ENCODE assay signal across 19 cellular contexts in the genomic region with DNA sequence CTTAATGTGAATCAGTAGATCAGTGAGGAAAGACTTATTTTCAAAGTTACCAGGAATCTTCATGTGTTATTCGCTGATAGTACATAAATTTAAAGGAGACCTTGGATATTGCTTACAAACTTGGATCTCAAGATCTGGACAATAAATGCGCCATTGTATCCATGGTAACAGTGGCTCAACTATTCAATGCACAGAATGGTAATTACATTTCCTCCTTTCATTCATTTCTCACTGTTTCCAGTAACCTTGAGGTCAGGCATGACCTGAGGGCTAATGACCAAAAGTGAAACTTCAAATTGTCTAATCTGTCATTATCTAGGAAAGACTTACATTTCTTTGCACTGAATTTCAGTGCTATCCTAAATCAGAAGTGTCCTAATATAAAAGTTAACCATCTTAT. TPM values are rescaled to one million over a fixed set of nuclear protein-coding genes. Genes with fewer than 3 reads are reported as not detected.
"Had no signal": no experiment of that assay in that cellular context is flagged by ENCODE, and none has a peak within 500 bp of the region (broad histone marks: within the 10 kb centered on the region; RNA-seq: fewer than 3 reads in every experiment).

No MANE protein-coding gene starts in this region.

- H3K9me3 Mint-ChIP-seq: activated CD4-positive, alpha-beta memory T cell treated with anti-CD3 and anti-CD28 coated beads, Interleukin-2, amount 10 ng/mL, durations not matched to agents 7 days and 5 days; activated naive CD4-positive, alpha-beta T cell treated with anti-CD3 and anti-CD28 coated beads, Interleukin-2, amount 10 ng/mL, durations not matched to agents 7 days and 5 days; activated T-cell treated with anti-CD3 and anti-CD28 coated beads, Interleukin-2, amount 50 U/mL, for 24 hours; central memory CD8-positive, alpha-beta T cell; mesothelial cell of epicardium; natural killer cell treated with Interleukin-12 subunit alpha and Interleukin-12 subunit beta and Interleukin-15 and Interleukin-18, amount 100 ng/mL, for 72 hours; type B pancreatic cell; WTC11 had no signal

- H3K4me1 Mint-ChIP-seq: activated CD4-positive, alpha-beta memory T cell treated with anti-CD3 and anti-CD28 coated beads, Interleukin-2, amount 10 ng/mL, durations not matched to agents 7 days and 5 days; activated naive CD4-positive, alpha-beta T cell treated with anti-CD3 and anti-CD28 coated beads, Interleukin-2, amount 10 ng/mL, durations not matched to agents 7 days and 5 days; central memory CD8-positive, alpha-beta T cell; WTC11 had no signal

- H3K4me3 Mint-ChIP-seq: activated CD4-positive, alpha-beta memory T cell treated with anti-CD3 and anti-CD28 coated beads, Interleukin-2, amount 10 ng/mL, durations not matched to agents 7 days and 5 days; activated naive CD4-positive, alpha-beta T cell treated with anti-CD3 and anti-CD28 coated beads, Interleukin-2, amount 10 ng/mL, durations not matched to agents 7 days and 5 days; activated T-cell treated with anti-CD3 and anti-CD28 coated beads, Interleukin-2, amount 50 U/mL, for 24 hours; central memory CD8-positive, alpha-beta T cell; mesothelial cell of epicardium; natural killer cell treated with Interleukin-12 subunit alpha and Interleukin-12 subunit beta and Interleukin-15 and Interleukin-18, amount 100 ng/mL, for 72 hours; type B pancreatic cell; WTC11 had no signal

- ATAC-seq: gastrocnemius medialis, left lobe of liver, WTC11 had no signal

- DNase-seq: activated CD4-positive, alpha-beta memory T cell treated with anti-CD3 and anti-CD28 coated beads, Interleukin-2, amount 10 ng/mL, durations not matched to agents 7 days and 5 days; activated CD4-positive, alpha-beta T cell treated with anti-CD3 and anti-CD28 coated beads for 4 hours; activated naive CD4-positive, alpha-beta T cell treated with anti-CD3 and anti-CD28 coated beads, Interleukin-2, amount 10 ng/mL, durations not matched to agents 7 days and 5 days; activated T-cell treated with anti-CD3 and anti-CD28 coated beads, Interleukin-2, amount 50 U/mL, for 24 hours; aorta; brain microvascular endothelial cell; colonic mucosa; gastrocnemius medialis; head of caudate nucleus; posterior cingulate gyrus; spleen; stomach; testis had no signal

- H3K27ac Mint-ChIP-seq: activated CD4-positive, alpha-beta memory T cell treated with anti-CD3 and anti-CD28 coated beads, Interleukin-2, amount 10 ng/mL, durations not matched to agents 7 days and 5 days; activated naive CD4-positive, alpha-beta T cell treated with anti-CD3 and anti-CD28 coated beads, Interleukin-2, amount 10 ng/mL, durations not matched to agents 7 days and 5 days; activated T-cell treated with anti-CD3 and anti-CD28 coated beads, Interleukin-2, amount 50 U/mL, for 24 hours; mesothelial cell of epicardium; natural killer cell treated with Interleukin-12 subunit alpha and Interleukin-12 subunit beta and Interleukin-15 and Interleukin-18, amount 100 ng/mL, for 72 hours; type B pancreatic cell; WTC11 had no signal

- H3K36me3 Mint-ChIP-seq: activated naive CD4-positive, alpha-beta T cell treated with anti-CD3 and anti-CD28 coated beads, Interleukin-2, amount 10 ng/mL, durations not matched to agents 7 days and 5 days; mesothelial cell of epicardium; natural killer cell treated with Interleukin-12 subunit alpha and Interleukin-12 subunit beta and Interleukin-15 and Interleukin-18, amount 100 ng/mL, for 72 hours; type B pancreatic cell; WTC11 had no signal

RNA-seq across cellular contexts. Expression of a gene that starts 8.1 kb away (rescaled TPM):
- total RNA-seq: gastrocnemius medialis, spleen had no signal
